ENCODE assay signal across 8 cellular contexts in the genomic region with DNA sequence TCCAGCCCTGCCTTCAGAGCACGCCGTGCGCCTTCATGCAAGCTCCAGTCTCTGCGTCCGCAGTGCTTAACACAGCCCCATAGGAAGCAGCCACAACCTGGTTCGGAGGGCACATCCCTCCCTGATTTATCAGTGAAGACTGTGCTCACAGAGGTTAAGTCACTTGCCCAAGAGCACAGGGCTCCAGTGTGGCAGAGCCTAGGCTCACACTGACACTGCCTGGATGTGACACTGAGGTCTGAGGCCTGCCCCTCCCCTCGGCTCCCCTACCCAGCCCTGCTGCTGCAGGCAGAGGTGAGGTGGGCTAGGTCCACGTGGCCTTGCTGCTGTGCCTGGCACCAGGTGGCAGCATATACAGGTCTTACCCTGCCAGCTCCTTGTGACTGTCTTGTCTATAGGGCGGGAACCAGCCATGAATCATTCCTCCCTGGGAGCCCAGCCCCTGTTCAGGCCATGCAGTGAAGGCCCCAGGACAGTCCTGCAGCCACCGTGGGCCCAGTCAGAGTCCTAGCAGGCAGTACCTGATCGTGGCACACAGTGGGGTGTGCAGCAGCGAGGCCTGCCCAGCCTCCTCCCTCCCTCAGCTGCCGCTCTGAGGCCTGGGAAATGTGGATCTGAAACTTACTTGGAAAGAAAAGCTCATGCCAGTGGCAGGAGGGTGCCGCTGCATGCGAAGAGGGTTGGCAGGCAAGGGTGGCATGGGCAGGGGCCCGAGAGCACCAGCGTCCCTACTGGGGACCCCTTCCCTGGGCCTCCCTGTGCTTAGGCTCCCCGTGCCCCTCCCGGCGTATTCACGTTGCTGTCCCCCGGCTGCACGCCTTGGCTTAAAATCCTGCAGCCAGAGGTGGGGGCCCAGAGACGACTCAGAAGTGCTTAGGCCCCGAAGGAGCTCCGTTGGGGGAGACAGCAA. TPM values are rescaled to one million over a fixed set of nuclear protein-coding genes. Genes with fewer than 3 reads are reported as not detected.
A peak's percentile ranks its signal among the peaks of the same experiment; 100 is the strongest.
DNase-seq lines count a peak whose midpoint lies in the region.

No MANE protein-coding gene starts in this region.

- H3K9me3 ChIP-seq in ectodermal cell (ENCODE audit: control insufficient read depth, low read length) (no peaks in the 10 kb centered on the region), thymus (ENCODE audit: control insufficient read depth) (peaks cover 2% of the 10 kb centered on the region)

- peak overlapping the region; percentile 73 for H3K9ac ChIP-seq in mesendoderm (ENCODE audit: low read length)

- peak; percentile 53 for DNase-seq in ELF-1 (ENCODE audit: low read depth, low spot score)
- peak; percentile 85 for DNase-seq in M059J (ENCODE audit: low read depth)
- peak; percentile 57 for DNase-seq in activated CD4-positive, CD25-positive, alpha-beta regulatory T cell treated with anti-CD3 and anti-CD28 coated beads, Interleukin-2, amount 50 U/mL, for 72 hours
- DNase-seq in mesendoderm = peak; percentile 49
- no peak for DNase-seq in GM19240 (ENCODE audit: insufficient read length, low spot score)
- no peak for DNase-seq in NCI-H128 (lab: John Stamatoyannopoulos, UW; ENCODE audit: unreplicated experiment)

- no peak overlapping the region for H2BK5ac ChIP-seq in mesendoderm (ENCODE audit: low read length)

- peaks cover 22% of the 10 kb centered on the region for H3K4me1 ChIP-seq in ectodermal cell (ENCODE audit: control insufficient read depth, insufficient read depth, low read length)
- peaks cover 8% of the 10 kb centered on the region for H3K4me1 ChIP-seq in mesendoderm (ENCODE audit: control insufficient read depth, low read depth, low read length)
- peaks cover 19% of the 10 kb centered on the region for H3K4me1 ChIP-seq in thymus (ENCODE audit: control insufficient read depth, insufficient read depth, low read length)

- H3K27ac ChIP-seq in ectodermal cell (ENCODE audit: insufficient read depth, low read depth, low read length, poor library complexity, severe bottlenecking) (no peak overlapping the region), mesendoderm (ENCODE audit: low read depth, low read length) (no peak overlapping the region), thymus (ENCODE audit: low read depth) (peak overlapping the region; percentile 94)

- no peak overlapping the region for H4K5ac ChIP-seq in mesendoderm (ENCODE audit: low read length)

- H3K27me3 ChIP-seq in ectodermal cell (ENCODE audit: control insufficient read depth, insufficient read depth, low read length, poor library complexity, severe bottlenecking) (peaks cover 4% of the 10 kb centered on the region), mesendoderm (ENCODE audit: insufficient read depth, low read length, poor library complexity) (no peaks in the 10 kb centered on the region), thymus (ENCODE audit: control insufficient read depth, insufficient read depth) (no peaks in the 10 kb centered on the region)

- H3K36me3 ChIP-seq in ectodermal cell (ENCODE audit: control insufficient read depth, insufficient read depth, low read length) (no peaks in the 10 kb centered on the region), mesendoderm (ENCODE audit: control insufficient read depth, insufficient read depth, low read length) (no peaks in the 10 kb centered on the region), thymus (ENCODE audit: control insufficient read depth, insufficient read depth) (no peaks in the 10 kb centered on the region)

- peak overlapping the region; percentile 37 for H3K4me2 ChIP-seq in mesendoderm (ENCODE audit: low read length)

- peak overlapping the region; percentile 63 for H3K56ac ChIP-seq in mesendoderm (ENCODE audit: low read length)

- no peak overlapping the region for H3K4ac ChIP-seq in mesendoderm (ENCODE audit: low read depth, low read length)

- H3K4me3 ChIP-seq in ectodermal cell (ENCODE audit: insufficient read depth, low read depth, low read length) (peak overlapping the region; percentile 54), mesendoderm (ENCODE audit: low read length) (no peak overlapping the region), thymus (ENCODE audit: low read length) (peak overlapping the region; percentile 93)

- H4K8ac ChIP-seq in mesendoderm (ENCODE audit: low read depth, low read length) = no peak overlapping the region

- peaks cover 21% of the 10 kb centered on the region for H3K79me2 ChIP-seq in mesendoderm (ENCODE audit: control insufficient read depth, insufficient read depth, low read length)

- no peak overlapping the region for H2BK120ac ChIP-seq in mesendoderm (ENCODE audit: low read depth, low read length)

- H2BK15ac ChIP-seq in mesendoderm (replicated peaks; ENCODE audit: low read depth) = no peak overlapping the region

- H3K79me1 ChIP-seq in mesendoderm (ENCODE audit: low read length) = peaks cover 15% of the 10 kb centered on the region

- H3K23ac ChIP-seq in mesendoderm (ENCODE audit: low read length) = no peak overlapping the region

- H2AK5ac ChIP-seq in mesendoderm (ENCODE audit: low read length) = no peak overlapping the region

- WGBS in ectodermal cell, 2 experiments = 82 to 83% methylated on average over 26 of the region's 26 CpGs
- WGBS in mesendoderm (ENCODE audit: extremely low coverage, insufficient coverage, low lambda C conversion rate) = no CpG with 5 or more reads among the region's 26 CpGs
- WGBS in thymus = 88% methylated on average over 26 of the region's 26 CpGs

- H3K18ac ChIP-seq in mesendoderm (ENCODE audit: low read length) = no peak overlapping the region

RNA-seq across cellular contexts. Expression of a gene that starts 1.2 kb away (rescaled TPM):
- 12.2 and 22.8 TPM in 2 replicates for total RNA-seq in M059J (2014; rRNA removed; shearing (Covaris generic))
- 61.5 TPM for polyA plus RNA-seq in ectodermal cell (2013, experiment 1 of 4)
- 58.5 TPM for polyA plus RNA-seq in ectodermal cell (2013, experiment 2 of 4)
- polyA plus RNA-seq in ectodermal cell (2013, experiment 3 of 4) = 46.6 TPM
- polyA plus RNA-seq in ectodermal cell (2013, experiment 4 of 4) = 52.4 TPM
- polyA plus RNA-seq in mesendoderm (2013, experiment 1 of 2) = 26.7 TPM
- 26.7 TPM for polyA plus RNA-seq in mesendoderm (2013, experiment 2 of 2)
- 47.1 TPM for polyA plus RNA-seq in thymus

RNA-seq across cellular contexts. Expression of a gene that starts 23.2 kb away (rescaled TPM):
- 6.8 and 7.3 TPM in 2 replicates for total RNA-seq in M059J (2014; rRNA removed; shearing (Covaris generic))
- 17.6 TPM for polyA plus RNA-seq in ectodermal cell (2013, experiment 1 of 4)
- polyA plus RNA-seq in ectodermal cell (2013, experiment 2 of 4) = 20.0 TPM
- polyA plus RNA-seq in ectodermal cell (2013, experiment 3 of 4) = 13.6 TPM
- 13.3 TPM for polyA plus RNA-seq in ectodermal cell (2013, experiment 4 of 4)
- polyA plus RNA-seq in mesendoderm (2013, experiment 1 of 2) = 11.9 TPM
- 11.3 TPM for polyA plus RNA-seq in mesendoderm (2013, experiment 2 of 2)
- 25.7 TPM for polyA plus RNA-seq in thymus

Comparison
In these comparisons a context has a peak if more than half of its experiments do, and no peak if none do; other contexts are left out.
1. DNase-seq: peak in ELF-1 (single experiment), M059J (single experiment), activated CD4-positive, CD25-positive, alpha-beta regulatory T cell treated with anti-CD3 and anti-CD28 coated beads, Interleukin-2, amount 50 U/mL, for 72 hours (single experiment) and mesendoderm (single experiment); none in GM19240 (single experiment) and NCI-H128 (single experiment).